ENCODE assay signal across 8 cellular contexts in the genomic region with DNA sequence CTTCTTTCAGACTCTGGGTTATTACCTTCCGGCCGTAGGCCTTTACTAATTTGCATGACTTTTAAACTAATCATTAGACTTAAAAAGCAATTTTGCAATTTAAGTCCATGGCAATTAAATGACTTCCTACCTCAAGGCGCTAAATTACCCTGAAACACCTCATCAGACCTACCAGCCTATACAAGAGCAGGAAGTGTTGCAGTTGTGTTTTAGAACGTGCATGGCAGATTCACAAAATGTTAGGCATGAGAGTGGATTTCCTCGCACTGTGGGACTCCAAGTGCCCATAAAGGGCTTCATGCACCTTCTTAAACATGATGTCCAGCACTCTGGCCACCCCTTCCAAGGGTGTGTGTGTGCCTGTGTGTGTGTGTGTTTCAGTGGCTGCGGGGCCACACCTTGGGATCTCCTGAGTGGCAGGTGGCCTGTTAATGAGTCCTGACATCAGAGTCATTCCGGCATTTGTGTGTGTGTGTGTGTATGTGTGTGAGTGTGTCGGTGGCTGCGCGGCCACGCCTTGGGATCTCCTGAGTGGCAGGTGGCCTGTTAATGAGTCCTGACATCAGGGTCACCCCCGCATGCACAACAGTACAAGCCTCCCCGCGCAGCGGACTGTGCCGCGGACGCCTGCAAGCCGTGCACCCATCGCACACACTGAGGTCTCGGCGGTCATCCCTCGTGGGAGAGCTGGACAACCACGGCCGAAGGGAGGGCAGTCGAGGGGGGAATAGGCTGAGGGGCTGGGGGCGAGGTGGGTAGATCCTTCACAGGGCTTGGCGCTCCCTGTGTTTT. TPM values are rescaled to one million over a fixed set of nuclear protein-coding genes. Genes with fewer than 3 reads are reported as not detected.
DNase-seq lines count a peak whose midpoint lies in the region; ATAC-seq and TF ChIP-seq lines count a peak whose summit lies in the region.

No MANE protein-coding gene starts in this region.

- TF ChIP-seq CTCF in activated CD8-positive, alpha-beta T cell treated with anti-CD3 and anti-CD28 coated beads for 36 hours (IDR thresholded peaks at IDR 0.05), result no peak
- TF ChIP-seq CTCF in endodermal cell (conservative IDR thresholded peaks at IDR 0.05), result no peak

- H3K27me3 ChIP-seq in endodermal cell (ENCODE audit: control insufficient read depth, insufficient read depth, low read length, poor library complexity, severe bottlenecking), result no peaks in the 10 kb centered on the region

- peak overlapping the region; percentile 95 for H3K4me3 ChIP-seq in endodermal cell (ENCODE audit: low read length)

- intact Hi-C loops in activated CD8-positive, alpha-beta T cell treated with anti-CD3 and anti-CD28 coated beads for 36 hours (cut with micrococcal nuclease), result loop anchor here (5.0 to 10.0 kb wide), 2 partner anchors 84 to 121 kb away; a partner anchor contains a TSS

- peak overlapping the region; percentile 63 for H3K9ac ChIP-seq in endodermal cell (ENCODE audit: extremely low read depth, low read length, poor library complexity, severe bottlenecking)

- H3K36me3 Mint-ChIP-seq in activated CD8-positive, alpha-beta T cell treated with anti-CD3 and anti-CD28 coated beads for 36 hours (ENCODE audit: low read depth), result peaks cover 33% of the 10 kb centered on the region
- H3K36me3 Mint-ChIP-seq in endodermal cell (ENCODE audit: low read depth), result peaks cover 11% of the 10 kb centered on the region

- H3K4me1 ChIP-seq in endodermal cell (ENCODE audit: control insufficient read depth, insufficient read depth, low read length), result no peaks in the 10 kb centered on the region

- H3K9me3 Mint-ChIP-seq in activated CD8-positive, alpha-beta T cell treated with anti-CD3 and anti-CD28 coated beads for 36 hours, result no peaks in the 10 kb centered on the region
- H3K9me3 Mint-ChIP-seq in endodermal cell, result peaks cover 3% of the 10 kb centered on the region

- H3K4me1 Mint-ChIP-seq in activated CD8-positive, alpha-beta T cell treated with anti-CD3 and anti-CD28 coated beads for 36 hours (ENCODE audit: low read depth), result peaks cover 38% of the 10 kb centered on the region
- H3K4me1 Mint-ChIP-seq in endodermal cell, result peaks cover 10% of the 10 kb centered on the region

- ATAC-seq in HG02970 (IDR thresholded peaks at IDR 0.05; ENCODE audit: low FRiP score, unreplicated experiment), result peak; percentile 44
- peak; percentile 49 for ATAC-seq in activated CD8-positive, alpha-beta T cell treated with anti-CD3 and anti-CD28 coated beads for 36 hours

- CTCF ChIA-PET in activated CD8-positive, alpha-beta T cell treated with anti-CD3 and anti-CD28 coated beads for 36 hours (lab: Charles Lee), result interaction anchor here (1.3 to 3.3 kb wide), 4 partner anchors 9 to 127 kb away, joined by 3 to 9 read pairs (median 4); no protein-coding TSS in a partner anchor

- DNase-seq in NCI-H187 (lab: John Stamatoyannopoulos, UW), result peak; percentile 50 to 54
- no peak for DNase-seq in NCI-H187 treated with DMSO at 0.1 percent for 48 hours (lab: John Stamatoyannopoulos, UW)
- peak; percentile 75 for DNase-seq in NCI-H2171 treated with DMSO at 0.1 percent for 48 hours (lab: John Stamatoyannopoulos, UW)
- peak; percentile 79 for DNase-seq in activated CD8-positive, alpha-beta T cell treated with anti-CD3 and anti-CD28 coated beads for 36 hours
- no peak for DNase-seq in endodermal cell
- DNase-seq in midbrain (lab: John Stamatoyannopoulos, UW), result peak; percentile 51
- peak; percentile 59 for DNase-seq in stimulated activated CD8-positive, alpha-beta memory T cell treated with anti-CD3 and anti-CD28 coated beads, Interleukin-4, amount 100 ng/mL, for 48 hours

- peak overlapping the region; percentile 86 for H3K27ac ChIP-seq in endodermal cell (ENCODE audit: low read depth, low read length)

- H3K9me3 ChIP-seq in endodermal cell (ENCODE audit: control insufficient read depth, low read length), result no peaks in the 10 kb centered on the region

- H3K27me3 Mint-ChIP-seq in activated CD8-positive, alpha-beta T cell treated with anti-CD3 and anti-CD28 coated beads for 36 hours, result peaks cover 6% of the 10 kb centered on the region
- no peaks in the 10 kb centered on the region for H3K27me3 Mint-ChIP-seq in endodermal cell (ENCODE audit: insufficient read depth)

- peak overlapping the region; percentile 95 for H3K4me3 Mint-ChIP-seq in activated CD8-positive, alpha-beta T cell treated with anti-CD3 and anti-CD28 coated beads for 36 hours
- peak overlapping the region; percentile 82 for H3K4me3 Mint-ChIP-seq in endodermal cell

- H3K27ac Mint-ChIP-seq in activated CD8-positive, alpha-beta T cell treated with anti-CD3 and anti-CD28 coated beads for 36 hours, result peak overlapping the region; percentile 94
- H3K27ac Mint-ChIP-seq in endodermal cell, result peak overlapping the region; percentile 87

- POLR2A ChIA-PET in activated CD8-positive, alpha-beta T cell treated with anti-CD3 and anti-CD28 coated beads for 36 hours (lab: Charles Lee), result interaction anchor here (0.7 to 1.9 kb wide), 9 partner anchors 8 to 128 kb away, joined by 3 to 11 read pairs (median 4); a partner anchor contains a TSS

- H3K36me3 ChIP-seq in endodermal cell (ENCODE audit: control insufficient read depth, insufficient read depth, low read length), result no peaks in the 10 kb centered on the region

- 17 to 41% methylated on average over 5 to 28 of the region's 28 CpGs for WGBS in endodermal cell (ENCODE audit: insufficient coverage in 1 of 2, insufficient read length in 1 of 2), 2 experiments

RNA-seq across cellular contexts. Expression of a gene that starts 0.9 kb away (rescaled TPM):
- total RNA-seq in activated CD8-positive, alpha-beta T cell treated with anti-CD3 and anti-CD28 coated beads for 36 hours, result 10 to 100 TPM; 32.4 to 34.1 TPM
- 10 to 100 TPM; 29.2 to 59.8 TPM for total RNA-seq in endodermal cell
- 42.4 TPM for polyA plus RNA-seq in endodermal cell (2013, experiment 1 of 2)
- polyA plus RNA-seq in endodermal cell (2013, experiment 2 of 2), result 36.3 TPM

Comparison
In these comparisons a context has a peak if more than half of its experiments do, and no peak if none do; other contexts are left out.
1. DNase-seq: peak in NCI-H187 (2 of 2), NCI-H2171 treated with DMSO at 0.1 percent for 48 hours (single experiment), activated CD8-positive, alpha-beta T cell treated with anti-CD3 and anti-CD28 coated beads for 36 hours (single experiment), midbrain (single experiment) and stimulated activated CD8-positive, alpha-beta memory T cell treated with anti-CD3 and anti-CD28 coated beads, Interleukin-4, amount 100 ng/mL, for 48 hours (single experiment); none in NCI-H187 treated with DMSO at 0.1 percent for 48 hours (single experiment) and endodermal cell (single experiment).